Comparison of ENCODE assay signal across 23 cellular contexts in genomic region chr2:212943351-212943750, GRCh38.
"Had no signal": no experiment of that assay in that cellular context is flagged by ENCODE, and none has a peak within 500 bp of the region (broad histone marks: within the 10 kb centered on the region; RNA-seq: fewer than 3 reads in every experiment).

No MANE protein-coding gene starts in this region.

- H3K27ac Mint-ChIP-seq: activated B cell treated with CpG ODN at 0.5 μM for 24 hours; activated CD8-positive, alpha-beta T cell treated with anti-CD3 and anti-CD28 coated beads for 36 hours; activated naive CD4-positive, alpha-beta T cell treated with anti-CD3 and anti-CD28 coated beads, Interleukin-2, amount 50 U/mL, for 24 hours; activated T-cell treated with anti-CD3 and anti-CD28 coated beads, Interleukin-2, amount 50 U/mL, for 72 hours; activated T-helper 2 cell treated with anti-CD3 and anti-CD28 coated beads, Interferon-gamma antibody, Interleukin-2, Interleukin-4, amounts not matched to agents 10 μg/mL and 5 μg/mL and 100 μg/mL, durations not matched to agents 14 hours and 24 hours and 36 hours; brain; T-helper 17 cell had no signal

- H3K27me3 Mint-ChIP-seq: activated B cell treated with CpG ODN at 0.5 μM for 24 hours; activated CD8-positive, alpha-beta T cell treated with anti-CD3 and anti-CD28 coated beads for 36 hours; activated naive CD4-positive, alpha-beta T cell treated with anti-CD3 and anti-CD28 coated beads, Interleukin-2, amount 50 U/mL, for 24 hours; brain; central memory CD8-positive, alpha-beta T cell; T-helper 17 cell had no signal

- H3K9me3 Mint-ChIP-seq: activated B cell treated with CpG ODN at 0.5 μM for 24 hours; activated CD8-positive, alpha-beta T cell treated with anti-CD3 and anti-CD28 coated beads for 36 hours; activated naive CD4-positive, alpha-beta T cell treated with anti-CD3 and anti-CD28 coated beads, Interleukin-2, amount 50 U/mL, for 24 hours; activated T-cell treated with anti-CD3 and anti-CD28 coated beads, Interleukin-2, amount 50 U/mL, for 72 hours; activated T-helper 2 cell treated with anti-CD3 and anti-CD28 coated beads, Interferon-gamma antibody, Interleukin-2, Interleukin-4, amounts not matched to agents 10 μg/mL and 5 μg/mL and 100 μg/mL, durations not matched to agents 14 hours and 24 hours and 36 hours; brain had no signal

- H3K27ac ChIP-seq: KMS-11 had no signal

- H3K4me3 Mint-ChIP-seq: activated B cell treated with CpG ODN at 0.5 μM for 24 hours; activated CD8-positive, alpha-beta T cell treated with anti-CD3 and anti-CD28 coated beads for 36 hours; activated naive CD4-positive, alpha-beta T cell treated with anti-CD3 and anti-CD28 coated beads, Interleukin-2, amount 50 U/mL, for 24 hours; activated T-cell treated with anti-CD3 and anti-CD28 coated beads, Interleukin-2, amount 50 U/mL, for 72 hours; brain; central memory CD8-positive, alpha-beta T cell; T-helper 17 cell had no signal

- DNase-seq: activated B cell treated with CpG ODN at 0.5 μM for 24 hours; activated CD4-positive, alpha-beta T cell treated with anti-CD3 and anti-CD28 coated beads for 1 hour; activated CD4-positive, alpha-beta T cell treated with anti-CD3 and anti-CD28 coated beads, Interleukin-2, amount 50 U/mL, for 1 hour; activated CD8-positive, alpha-beta memory T cell treated with anti-CD3 and anti-CD28 coated beads, Interleukin-2, amount 50 U/mL, for 4 hours; activated CD8-positive, alpha-beta T cell treated with anti-CD3 and anti-CD28 coated beads for 36 hours; activated gamma-delta T cell treated with Interleukin-2 at 50 U/mL for 16 hours; activated T-cell treated with anti-CD3 and anti-CD28 coated beads, Interleukin-2, amount 50 U/mL, for 72 hours; amniotic stem cell; NCI-H1092; NCI-H1417; NCI-H1930; NCI-H2171; NCI-H226; NCI-H526; PC-3; SHP77 treated with DMSO at 0.1 percent for 48 hours; T-helper 17 cell; T-helper 9 cell had no signal

- H3K36me3 Mint-ChIP-seq: activated naive CD4-positive, alpha-beta T cell treated with anti-CD3 and anti-CD28 coated beads, Interleukin-2, amount 50 U/mL, for 24 hours; brain had no signal

- ATAC-seq: activated CD8-positive, alpha-beta T cell treated with anti-CD3 and anti-CD28 coated beads for 36 hours; activated T-cell treated with anti-CD3 and anti-CD28 coated beads, Interleukin-2, amount 50 U/mL, for 72 hours; PC-3; T-helper 17 cell had no signal

- H3K9ac ChIP-seq: KMS-11 had no signal

- H3K4me1 Mint-ChIP-seq: activated naive CD4-positive, alpha-beta T cell treated with anti-CD3 and anti-CD28 coated beads, Interleukin-2, amount 50 U/mL, for 24 hours; central memory CD8-positive, alpha-beta T cell; T-helper 17 cell had no signal

- H3K4me2 ChIP-seq: KMS-11 had no signal
